ENCODE assay signal across 24 cellular contexts in the genomic region with DNA sequence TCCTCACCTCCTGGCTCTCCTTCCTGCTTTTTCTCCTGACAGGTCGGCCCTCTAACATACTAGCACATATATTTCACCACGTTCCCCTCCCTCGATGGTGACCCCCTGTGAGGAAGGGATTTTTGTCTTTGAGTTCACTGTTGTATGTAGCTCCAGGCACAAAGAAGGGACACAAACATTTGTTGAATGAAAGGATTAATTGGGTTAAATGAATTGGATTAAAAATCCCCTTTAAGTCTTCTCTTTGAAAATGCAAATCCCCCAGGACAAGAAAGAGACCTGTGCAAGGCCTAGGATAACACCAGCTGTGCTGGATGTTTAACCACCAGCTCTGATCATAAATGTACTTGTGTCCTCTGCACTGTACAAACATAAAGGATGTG. TPM values are rescaled to one million over a fixed set of nuclear protein-coding genes. Genes with fewer than 3 reads are reported as not detected.
DNase-seq lines count a peak whose midpoint lies in the region; ATAC-seq and TF ChIP-seq lines count a peak whose summit lies in the region.
"Had no signal": no experiment of that assay in that cellular context is flagged by ENCODE, and none has a peak within 500 bp of the region (broad histone marks: within the 10 kb centered on the region; RNA-seq: fewer than 3 reads in every experiment).

No MANE protein-coding gene starts in this region.

- no peak overlapping the region for H2AFZ ChIP-seq in hepatocyte

- peak overlapping the region; percentile 57 for H3K4me2 ChIP-seq in hepatocyte

- H4K20me1 ChIP-seq in hepatocyte (ENCODE audit: insufficient read depth, poor library complexity, severe bottlenecking), result peaks cover 4% of the 10 kb centered on the region

- no peaks in the 10 kb centered on the region for H3K36me3 Mint-ChIP-seq in T-helper 17 cell (ENCODE audit: low read depth)

- no peaks in the 10 kb centered on the region for H3K36me3 ChIP-seq in right atrium auricular region
- H3K36me3 ChIP-seq in heart right ventricle, result no peaks in the 10 kb centered on the region
- no peaks in the 10 kb centered on the region for H3K36me3 ChIP-seq in hepatocyte (replicated peaks; ENCODE audit: insufficient read depth, low read depth)
- no peaks in the 10 kb centered on the region for H3K36me3 ChIP-seq in vagina
- H3K36me3 ChIP-seq: left ventricle myocardium inferior, SJCRH30 had no signal

- H3K4me1 ChIP-seq in right atrium auricular region (peaks cover 0 to 45% of the 10 kb centered on the region in 2 donors), heart right ventricle (peaks cover 2 to 59% (median 34%) of the 10 kb centered on the region in 9 donors), hepatocyte (ENCODE audit: insufficient read depth) (peaks cover 54% of the 10 kb centered on the region), vagina (peaks cover 46% of the 10 kb centered on the region)
- H3K4me1 ChIP-seq: SJCRH30 had no signal

- ATAC-seq in heart right ventricle, result no peak
- no peak for ATAC-seq in T-helper 17 cell
- no peak for ATAC-seq in HG02623 (IDR thresholded peaks at IDR 0.05; ENCODE audit: unreplicated experiment)
- ATAC-seq in GM21526 (IDR thresholded peaks at IDR 0.05; ENCODE audit: low FRiP score, unreplicated experiment), result no peak
- ATAC-seq: psoas muscle had no signal

- no peak overlapping the region for H3K4me3 ChIP-seq in right atrium auricular region
- H3K4me3 ChIP-seq in heart right ventricle, result no peak overlapping the region
- no peak overlapping the region for H3K4me3 ChIP-seq in hepatocyte
- H3K4me3 ChIP-seq in vagina, result no peak overlapping the region
- H3K4me3 ChIP-seq: left ventricle myocardium inferior, psoas muscle, SJCRH30 had no signal

- H3K4me1 Mint-ChIP-seq in T-helper 17 cell, result peaks cover 2% of the 10 kb centered on the region

- H3K9me3 ChIP-seq in right atrium auricular region (no peaks in the 10 kb centered on the region), heart right ventricle (no peaks in the 10 kb centered on the region), T-helper 17 cell (ENCODE audit: control insufficient read depth, low read length, poor library complexity, severe bottlenecking) (no peaks in the 10 kb centered on the region), hepatocyte (ENCODE audit: low read depth) (no peaks in the 10 kb centered on the region), vagina (no peaks in the 10 kb centered on the region)
- H3K9me3 ChIP-seq: left ventricle myocardium inferior, psoas muscle, SJCRH30 had no signal

- H3K27ac Mint-ChIP-seq in T-helper 17 cell, result peak overlapping the region; percentile 56
- H3K27ac Mint-ChIP-seq: activated CD4-positive, alpha-beta memory T cell treated with anti-CD3 and anti-CD28 coated beads for 36 hours; activated naive CD4-positive, alpha-beta T cell treated with anti-CD3 and anti-CD28 coated beads for 36 hours had no signal

- H3K27me3 Mint-ChIP-seq in T-helper 17 cell, result no peaks in the 10 kb centered on the region
- H3K27me3 Mint-ChIP-seq: activated CD4-positive, alpha-beta memory T cell treated with anti-CD3 and anti-CD28 coated beads for 36 hours had no signal

- peak; percentile 7 for DNase-seq in right atrium auricular region (ENCODE audit: low spot score)
- DNase-seq in heart right ventricle, result no peak
- no peak for DNase-seq in T-helper 17 cell
- DNase-seq in hepatocyte (ENCODE audit: low spot score), result no peak
- DNase-seq in vagina (ENCODE audit: extremely low spot score in 2 of 2), result peak; percentile 3 to 34
- DNase-seq in HuH-7.5 (ENCODE audit: low spot score), result no peak
- DNase-seq: activated CD4-positive, alpha-beta memory T cell treated with anti-CD3 and anti-CD28 coated beads for 36 hours; activated naive CD4-positive, alpha-beta T cell treated with anti-CD3 and anti-CD28 coated beads for 36 hours; activated T-cell treated with anti-CD3 and anti-CD28 coated beads for 4 hours; anterior cingulate cortex; DMS53; foreskin fibroblast; GDM1; hippocampal formation; KBM-7; left ventricle myocardium inferior; midbrain; NCI-H1694 treated with DMSO at 0.1 percent for 48 hours; NCI-H748 treated with DMSO at 0.1 percent for 48 hours; psoas muscle; SJCRH30; T-helper 2 cell had no signal

- TF ChIP-seq POLR2A in vagina (IDR thresholded peaks at IDR 0.05), result no peak

- H3K9me2 ChIP-seq in hepatocyte (replicated peaks; ENCODE audit: insufficient read depth), result no peaks in the 10 kb centered on the region

- intact Hi-C loops in heart right ventricle (cut with DNase I) (no loop called here), vagina (cut with DNase I) (no loop called here)

- no peak overlapping the region for H3K27ac ChIP-seq in right atrium auricular region
- no peak overlapping the region for H3K27ac ChIP-seq in heart right ventricle
- peak overlapping the region; percentile 7 for H3K27ac ChIP-seq in hepatocyte
- no peak overlapping the region for H3K27ac ChIP-seq in vagina
- H3K27ac ChIP-seq: left ventricle myocardium inferior, psoas muscle, SJCRH30 had no signal

- no peaks in the 10 kb centered on the region for H3K27me3 ChIP-seq in right atrium auricular region
- no peaks in the 10 kb centered on the region for H3K27me3 ChIP-seq in heart right ventricle
- no peaks in the 10 kb centered on the region for H3K27me3 ChIP-seq in hepatocyte
- no peaks in the 10 kb centered on the region for H3K27me3 ChIP-seq in vagina
- H3K27me3 ChIP-seq: SJCRH30 had no signal

- H3K4me3 Mint-ChIP-seq in T-helper 17 cell, result no peak overlapping the region
- H3K4me3 Mint-ChIP-seq: activated CD4-positive, alpha-beta memory T cell treated with anti-CD3 and anti-CD28 coated beads for 36 hours; activated naive CD4-positive, alpha-beta T cell treated with anti-CD3 and anti-CD28 coated beads for 36 hours had no signal

- TF ChIP-seq CTCF in right atrium auricular region (IDR thresholded peaks at IDR 0.05) (no peak), heart right ventricle (IDR thresholded peaks at IDR 0.05) (no peak), hepatocyte (IDR thresholded peaks at IDR 0.05; ENCODE audit: poor library complexity) (no peak), vagina (IDR thresholded peaks at IDR 0.05) (no peak)

- 52 to 56% methylated on average over 3 of the region's 3 CpGs for WGBS in heart right ventricle, 2 donors
- WGBS in hepatocyte (ENCODE audit: low lambda C conversion rate, missing lambda C conversion rate), result 30% methylated on average over 3 of the region's 3 CpGs

- peaks cover 51% of the 10 kb centered on the region for H3K79me2 ChIP-seq in hepatocyte

RNA-seq across cellular contexts. Expression of gene CALML4, which starts 3.3 kb away (rescaled TPM):
- 1 to 10 TPM in 1 of 2 donors, under 1 TPM in 1; 0.52 to 2.1 TPM for total RNA-seq in right atrium auricular region
- 1 to 10 TPM in 3 of 10 donors, under 1 TPM in 7; 0.28 to 1.8 (median 0.81) TPM for total RNA-seq in heart right ventricle
- polyA plus RNA-seq in heart right ventricle, result 1 to 10 TPM; 1.9 to 5.9 TPM
- 1 to 10 TPM; 2.4 to 2.6 TPM for total RNA-seq in T-helper 17 cell
- 44.8 and 49.6 TPM in 2 replicates for total RNA-seq in hepatocyte
- polyA plus RNA-seq in hepatocyte, result 72.7 and 79.8 TPM in 2 replicates
- 6.1 TPM for total RNA-seq in vagina

RNA-seq across cellular contexts. Expression of gene CLN6, which starts 27.7 kb away (rescaled TPM):
- total RNA-seq in right atrium auricular region, result 1 to 10 TPM; 6.4 to 7.4 TPM
- 10 to 100 TPM in 2 of 10 donors, 1 to 10 TPM in 8; 5.8 to 14.2 (median 8.9) TPM for total RNA-seq in heart right ventricle
- polyA plus RNA-seq in heart right ventricle, result 10 to 100 TPM; 10.6 to 14.2 TPM
- 10 to 100 TPM; 14.3 to 14.6 TPM for total RNA-seq in T-helper 17 cell
- total RNA-seq in hepatocyte, result 18.7 and 19.5 TPM in 2 replicates
- polyA plus RNA-seq in hepatocyte, result 10.7 and 11.0 TPM in 2 replicates
- 23.3 TPM for total RNA-seq in vagina

Comparison
In these comparisons a context has a peak if more than half of its experiments do, and no peak if none do; other contexts are left out.
1. DNase-seq: peak in right atrium auricular region (single experiment) and vagina (2 of 2); none in heart right ventricle (0 of 2), T-helper 17 cell (0 of 3), hepatocyte (single experiment) and HuH-7.5 (single experiment).